Comparison of ENCODE assay signal across 25 cellular contexts in the genomic region with DNA sequence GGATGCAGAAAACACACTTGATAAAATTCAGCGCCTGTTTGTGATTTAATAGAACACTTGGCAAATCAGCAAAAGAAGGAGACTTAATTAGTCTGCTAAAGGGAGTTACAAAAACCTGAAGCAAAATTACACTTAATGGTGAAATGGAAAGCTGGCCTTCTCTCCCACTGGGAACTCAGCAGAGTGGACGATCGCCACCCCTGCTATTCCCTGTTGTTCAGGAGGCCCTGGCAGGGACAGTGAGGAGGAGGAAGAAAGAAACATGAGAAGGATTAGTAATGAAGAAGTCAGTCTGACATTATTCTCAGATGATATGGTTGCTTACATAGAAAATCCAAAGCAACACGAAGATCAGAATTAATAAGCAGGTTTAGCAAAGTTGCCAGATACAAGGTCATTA. TPM values are rescaled to one million over a fixed set of nuclear protein-coding genes. Genes with fewer than 3 reads are reported as not detected.
"Had no signal": no experiment of that assay in that cellular context is flagged by ENCODE, and none has a peak within 500 bp of the region (broad histone marks: within the 10 kb centered on the region; RNA-seq: fewer than 3 reads in every experiment).

No MANE protein-coding gene starts in this region.

- H3K4me3 Mint-ChIP-seq: mesothelial cell of epicardium; natural killer cell; stimulated activated memory B cell treated with anti-CD40 and anti-IgM and Interleukin-4, amounts not matched to agents 10 μg/mL and 1 μg/mL and 100 μg/mL, for 72 hours had no signal

- H3K9me3 ChIP-seq: right lobe of liver, testis, thyroid gland, transverse colon, upper lobe of left lung, vagina had no signal

- H3K36me3 Mint-ChIP-seq: mesothelial cell of epicardium; natural killer cell; stimulated activated memory B cell treated with anti-CD40 and anti-IgM and Interleukin-4, amounts not matched to agents 10 μg/mL and 1 μg/mL and 100 μg/mL, for 72 hours had no signal

- H3K4me3 ChIP-seq: left ventricle myocardium inferior, lung, right atrium auricular region, right lobe of liver, smooth muscle cell, stomach, testis, thyroid gland, transverse colon, upper lobe of left lung, vagina had no signal

- H3K9me3 Mint-ChIP-seq: natural killer cell had no signal

- H3K4me1 Mint-ChIP-seq: naive B cell; natural killer cell; stimulated activated memory B cell treated with anti-CD40 and anti-IgM and Interleukin-4, amounts not matched to agents 10 μg/mL and 1 μg/mL and 100 μg/mL, for 72 hours had no signal

- H3K4me1 ChIP-seq: left ventricle myocardium inferior, right atrium auricular region, right lobe of liver, transverse colon, vagina had no signal

- DNase-seq: left ventricle myocardium inferior; mesendoderm; naive B cell; natural killer cell; stimulated activated CD4-positive, alpha-beta T cell treated with anti-CD3 and anti-CD28 coated beads, Interleukin-1b, Interleukin-23, amount 100 ng/mL, for 48 hours; stimulated activated CD4-positive, alpha-beta T cell treated with anti-CD3 and anti-CD28 coated beads, Interleukin-2, amount 100 ng/mL, for 48 hours; stimulated activated CD4-positive, alpha-beta T cell treated with anti-CD3 and anti-CD28 coated beads, Interleukin-4, amount 100 ng/mL, for 4 hours; stimulated activated CD8-positive, alpha-beta memory T cell treated with anti-CD3 and anti-CD28 coated beads, Interleukin-4, amount 100 ng/mL, for 48 hours; stimulated activated naive CD8-positive, alpha-beta T cell treated with anti-CD3 and anti-CD28 coated beads, Interleukin-15, Interleukin-2, amounts not matched to agents 100 U/mL and 50 U/mL, for 24 hours; stomach; testis; thyroid gland; transverse colon; upper lobe of left lung had no signal

- H3K36me3 ChIP-seq: left ventricle myocardium inferior, right atrium auricular region, right lobe of liver, stomach, thyroid gland, transverse colon, upper lobe of left lung, vagina had no signal

- H3K27ac Mint-ChIP-seq: mesothelial cell of epicardium; naive B cell; natural killer cell; progenitor cell of endocrine pancreas; stimulated activated memory B cell treated with anti-CD40 and anti-IgM and Interleukin-4, amounts not matched to agents 10 μg/mL and 1 μg/mL and 100 μg/mL, for 72 hours had no signal

- H3K27me3 ChIP-seq: right atrium auricular region, right lobe of liver, testis, thyroid gland, upper lobe of left lung, vagina had no signal

- H3K27ac ChIP-seq: left ventricle myocardium inferior, parathyroid adenoma, right atrium auricular region, right lobe of liver, stomach, testis, thyroid gland, transverse colon, upper lobe of left lung, vagina had no signal

RNA-seq across cellular contexts. Expression of gene KNDC1, which starts 5.6 kb away (rescaled TPM):
- total RNA-seq: osteocyte, pulmonary artery endothelial cell had no signal
